In the genomic region with DNA sequence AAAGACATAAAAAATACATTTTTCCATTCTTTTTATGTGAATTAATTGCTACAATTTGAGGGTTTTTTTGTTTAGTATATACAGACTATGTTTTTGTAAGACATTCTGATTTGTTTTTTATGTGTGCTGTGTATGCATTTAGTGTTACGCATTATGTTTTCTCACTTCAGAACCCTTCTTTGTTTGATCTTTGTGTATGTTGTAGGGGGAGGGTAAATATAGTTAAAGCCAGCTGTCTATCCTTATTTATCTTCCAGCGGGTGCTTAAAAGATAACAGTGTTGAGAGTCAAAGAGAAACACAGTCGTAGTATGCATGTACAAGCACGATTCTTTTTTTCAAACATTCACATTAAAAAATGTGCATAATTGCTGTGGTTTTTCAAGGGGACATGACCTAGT, we compare ENCODE assay signal across 1 cellular context.
TF ChIP-seq lines count a peak whose summit lies in the region.

No MANE protein-coding gene starts in this region.

TF ChIP-seq in HepG2, 621 proteins besides CTCF, POLR2A, EP300 and RAD21 (continued from another document and continues in another):
- TF ChIP-seq, protein P1, sequence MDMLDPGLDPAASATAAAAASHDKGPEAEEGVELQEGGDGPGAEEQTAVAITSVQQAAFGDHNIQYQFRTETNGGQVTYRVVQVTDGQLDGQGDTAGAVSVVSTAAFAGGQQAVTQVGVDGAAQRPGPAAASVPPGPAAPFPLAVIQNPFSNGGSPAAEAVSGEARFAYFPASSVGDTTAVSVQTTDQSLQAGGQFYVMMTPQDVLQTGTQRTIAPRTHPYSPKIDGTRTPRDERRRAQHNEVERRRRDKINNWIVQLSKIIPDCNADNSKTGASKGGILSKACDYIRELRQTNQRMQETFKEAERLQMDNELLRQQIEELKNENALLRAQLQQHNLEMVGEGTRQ (IDR thresholded peaks at IDR 0.05; ENCODE audit: low read depth, low read length): no peak
- TF ChIP-seq, protein P1 (CRISPR knock-in tag; IDR thresholded peaks at IDR 0.05; ENCODE audit: borderline replicate concordance): no peak
- TF ChIP-seq NFRKB (IDR thresholded peaks at IDR 0.05) (no peak), ZNF75D (CRISPR knock-in tag; IDR thresholded peaks at IDR 0.05; ENCODE audit: borderline replicate concordance) (no peak), PRPF4 (IDR thresholded peaks at IDR 0.05; ENCODE audit: low read depth, low read length, poor library complexity, severe bottlenecking) (no peak), ZNF136 (CRISPR knock-in tag; IDR thresholded peaks at IDR 0.05; ENCODE audit: low read depth) (no peak), MAFG (CRISPR knock-in tag; IDR thresholded peaks at IDR 0.05) (no peak), ZNF34 (CRISPR knock-in tag; IDR thresholded peaks at IDR 0.05; ENCODE audit: borderline replicate concordance) (no peak), ZNF280B (CRISPR knock-in tag; IDR thresholded peaks at IDR 0.05; ENCODE audit: borderline replicate concordance) (no peak), ZNF225 (CRISPR knock-in tag; IDR thresholded peaks at IDR 0.05) (no peak), ZKSCAN1 (IDR thresholded peaks at IDR 0.05; ENCODE audit: low read length) (no peak), SP5 (CRISPR knock-in tag; IDR thresholded peaks at IDR 0.05; ENCODE audit: borderline replicate concordance, low read depth) (0 out of 2 replicates have a peak, but pooled peaks have one; percentile 21), ZC3H13 (CRISPR knock-in tag; IDR thresholded peaks at IDR 0.05) (no peak), ZBTB26 (CRISPR knock-in tag; IDR thresholded peaks at IDR 0.05; ENCODE audit: borderline replicate concordance) (no peak), ZNF563 (CRISPR knock-in tag; IDR thresholded peaks at IDR 0.05) (no peak), MXD4 (CRISPR knock-in tag; IDR thresholded peaks at IDR 0.05) (no peak), TOE1 (CRISPR knock-in tag; IDR thresholded peaks at IDR 0.05) (no peak), RAD51 (IDR thresholded peaks at IDR 0.05; ENCODE audit: borderline replicate concordance) (no peak), ZFP36 (IDR thresholded peaks at IDR 0.05; ENCODE audit: borderline replicate concordance, low read depth, low read length, partially characterized antibody) (no peak), ZNF432 (CRISPR knock-in tag; IDR thresholded peaks at IDR 0.05; ENCODE audit: borderline replicate concordance) (no peak), PITX1 (CRISPR knock-in tag; IDR thresholded peaks at IDR 0.05) (peak; percentile 35; the same call in 1 of the 2 replicates), HOXA3 (CRISPR knock-in tag; IDR thresholded peaks at IDR 0.05) (no peak), ZNF543 (CRISPR knock-in tag; IDR thresholded peaks at IDR 0.05) (no peak), MYPOP (CRISPR knock-in tag; IDR thresholded peaks at IDR 0.05) (no peak), KDM5B (CRISPR knock-in tag; IDR thresholded peaks at IDR 0.05; ENCODE audit: borderline replicate concordance) (no peak), ZGPAT (CRISPR knock-in tag; IDR thresholded peaks at IDR 0.05) (peak; percentile 58), HDAC1 (CRISPR knock-in tag; IDR thresholded peaks at IDR 0.05) (0 out of 2 replicates have a peak, but pooled peaks have one; percentile 41), NFKBIZ (CRISPR knock-in tag; IDR thresholded peaks at IDR 0.05) (no peak)
- TF ChIP-seq, protein P2, sequence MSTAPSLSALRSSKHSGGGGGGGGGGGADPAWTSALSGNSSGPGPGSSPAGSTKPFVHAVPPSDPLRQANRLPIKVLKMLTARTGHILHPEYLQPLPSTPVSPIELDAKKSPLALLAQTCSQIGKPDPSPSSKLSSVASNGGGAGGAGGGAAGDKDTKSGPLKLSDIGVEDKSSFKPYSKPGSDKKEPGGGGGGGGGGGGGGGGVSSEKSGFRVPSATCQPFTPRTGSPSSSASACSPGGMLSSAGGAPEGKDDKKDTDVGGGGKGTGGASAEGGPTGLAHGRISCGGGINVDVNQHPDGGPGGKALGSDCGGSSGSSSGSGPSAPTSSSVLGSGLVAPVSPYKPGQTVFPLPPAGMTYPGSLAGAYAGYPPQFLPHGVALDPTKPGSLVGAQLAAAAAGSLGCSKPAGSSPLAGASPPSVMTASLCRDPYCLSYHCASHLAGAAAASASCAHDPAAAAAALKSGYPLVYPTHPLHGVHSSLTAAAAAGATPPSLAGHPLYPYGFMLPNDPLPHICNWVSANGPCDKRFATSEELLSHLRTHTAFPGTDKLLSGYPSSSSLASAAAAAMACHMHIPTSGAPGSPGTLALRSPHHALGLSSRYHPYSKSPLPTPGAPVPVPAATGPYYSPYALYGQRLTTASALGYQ (CRISPR knock-in tag; IDR thresholded peaks at IDR 0.05): peak; percentile 90; the same call in 1 of the 2 replicates
- TF ChIP-seq, protein P3, sequence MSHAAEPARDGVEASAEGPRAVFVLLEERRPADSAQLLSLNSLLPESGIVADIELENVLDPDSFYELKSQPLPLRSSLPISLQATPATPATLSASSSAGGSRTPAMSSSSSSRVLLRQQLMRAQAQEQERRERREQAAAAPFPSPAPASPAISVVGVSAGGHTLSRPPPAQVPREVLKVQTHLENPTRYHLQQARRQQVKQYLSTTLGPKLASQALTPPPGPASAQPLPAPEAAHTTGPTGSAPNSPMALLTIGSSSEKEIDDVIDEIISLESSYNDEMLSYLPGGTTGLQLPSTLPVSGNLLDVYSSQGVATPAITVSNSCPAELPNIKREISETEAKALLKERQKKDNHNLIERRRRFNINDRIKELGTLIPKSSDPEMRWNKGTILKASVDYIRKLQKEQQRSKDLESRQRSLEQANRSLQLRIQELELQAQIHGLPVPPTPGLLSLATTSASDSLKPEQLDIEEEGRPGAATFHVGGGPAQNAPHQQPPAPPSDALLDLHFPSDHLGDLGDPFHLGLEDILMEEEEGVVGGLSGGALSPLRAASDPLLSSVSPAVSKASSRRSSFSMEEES (CRISPR knock-in tag; IDR thresholded peaks at IDR 0.05): no peak
- TF ChIP-seq, protein P4, sequence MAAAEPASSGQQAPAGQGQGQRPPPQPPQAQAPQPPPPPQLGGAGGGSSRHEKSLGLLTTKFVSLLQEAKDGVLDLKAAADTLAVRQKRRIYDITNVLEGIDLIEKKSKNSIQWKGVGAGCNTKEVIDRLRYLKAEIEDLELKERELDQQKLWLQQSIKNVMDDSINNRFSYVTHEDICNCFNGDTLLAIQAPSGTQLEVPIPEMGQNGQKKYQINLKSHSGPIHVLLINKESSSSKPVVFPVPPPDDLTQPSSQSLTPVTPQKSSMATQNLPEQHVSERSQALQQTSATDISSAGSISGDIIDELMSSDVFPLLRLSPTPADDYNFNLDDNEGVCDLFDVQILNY (CRISPR knock-in tag; conservative IDR thresholded peaks at IDR 0.05): no peak
- TF ChIP-seq, protein P5, sequence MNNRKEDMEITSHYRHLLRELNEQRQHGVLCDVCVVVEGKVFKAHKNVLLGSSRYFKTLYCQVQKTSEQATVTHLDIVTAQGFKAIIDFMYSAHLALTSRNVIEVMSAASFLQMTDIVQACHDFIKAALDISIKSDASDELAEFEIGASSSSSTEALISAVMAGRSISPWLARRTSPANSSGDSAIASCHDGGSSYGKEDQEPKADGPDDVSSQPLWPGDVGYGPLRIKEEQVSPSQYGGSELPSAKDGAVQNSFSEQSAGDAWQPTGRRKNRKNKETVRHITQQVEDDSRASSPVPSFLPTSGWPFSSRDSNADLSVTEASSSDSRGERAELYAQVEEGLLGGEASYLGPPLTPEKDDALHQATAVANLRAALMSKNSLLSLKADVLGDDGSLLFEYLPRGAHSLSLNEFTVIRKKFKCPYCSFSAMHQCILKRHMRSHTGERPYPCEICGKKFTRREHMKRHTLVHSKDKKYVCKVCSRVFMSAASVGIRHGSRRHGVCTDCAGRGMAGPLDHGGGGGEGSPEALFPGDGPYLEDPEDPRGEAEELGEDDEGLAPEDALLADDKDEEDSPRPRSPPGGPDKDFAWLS (CRISPR knock-in tag; IDR thresholded peaks at IDR 0.05; ENCODE audit: borderline replicate concordance): no peak
- TF ChIP-seq, protein P6, sequence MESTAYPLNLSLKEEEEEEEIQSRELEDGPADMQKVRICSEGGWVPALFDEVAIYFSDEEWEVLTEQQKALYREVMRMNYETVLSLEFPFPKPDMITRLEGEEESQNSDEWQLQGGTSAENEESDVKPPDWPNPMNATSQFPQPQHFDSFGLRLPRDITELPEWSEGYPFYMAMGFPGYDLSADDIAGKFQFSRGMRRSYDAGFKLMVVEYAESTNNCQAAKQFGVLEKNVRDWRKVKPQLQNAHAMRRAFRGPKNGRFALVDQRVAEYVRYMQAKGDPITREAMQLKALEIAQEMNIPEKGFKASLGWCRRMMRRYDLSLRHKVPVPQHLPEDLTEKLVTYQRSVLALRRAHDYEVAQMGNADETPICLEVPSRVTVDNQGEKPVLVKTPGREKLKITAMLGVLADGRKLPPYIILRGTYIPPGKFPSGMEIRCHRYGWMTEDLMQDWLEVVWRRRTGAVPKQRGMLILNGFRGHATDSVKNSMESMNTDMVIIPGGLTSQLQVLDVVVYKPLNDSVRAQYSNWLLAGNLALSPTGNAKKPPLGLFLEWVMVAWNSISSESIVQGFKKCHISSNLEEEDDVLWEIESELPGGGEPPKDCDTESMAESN (CRISPR knock-in tag; conservative IDR thresholded peaks at IDR 0.05): no peak
- TF ChIP-seq, protein P7, sequence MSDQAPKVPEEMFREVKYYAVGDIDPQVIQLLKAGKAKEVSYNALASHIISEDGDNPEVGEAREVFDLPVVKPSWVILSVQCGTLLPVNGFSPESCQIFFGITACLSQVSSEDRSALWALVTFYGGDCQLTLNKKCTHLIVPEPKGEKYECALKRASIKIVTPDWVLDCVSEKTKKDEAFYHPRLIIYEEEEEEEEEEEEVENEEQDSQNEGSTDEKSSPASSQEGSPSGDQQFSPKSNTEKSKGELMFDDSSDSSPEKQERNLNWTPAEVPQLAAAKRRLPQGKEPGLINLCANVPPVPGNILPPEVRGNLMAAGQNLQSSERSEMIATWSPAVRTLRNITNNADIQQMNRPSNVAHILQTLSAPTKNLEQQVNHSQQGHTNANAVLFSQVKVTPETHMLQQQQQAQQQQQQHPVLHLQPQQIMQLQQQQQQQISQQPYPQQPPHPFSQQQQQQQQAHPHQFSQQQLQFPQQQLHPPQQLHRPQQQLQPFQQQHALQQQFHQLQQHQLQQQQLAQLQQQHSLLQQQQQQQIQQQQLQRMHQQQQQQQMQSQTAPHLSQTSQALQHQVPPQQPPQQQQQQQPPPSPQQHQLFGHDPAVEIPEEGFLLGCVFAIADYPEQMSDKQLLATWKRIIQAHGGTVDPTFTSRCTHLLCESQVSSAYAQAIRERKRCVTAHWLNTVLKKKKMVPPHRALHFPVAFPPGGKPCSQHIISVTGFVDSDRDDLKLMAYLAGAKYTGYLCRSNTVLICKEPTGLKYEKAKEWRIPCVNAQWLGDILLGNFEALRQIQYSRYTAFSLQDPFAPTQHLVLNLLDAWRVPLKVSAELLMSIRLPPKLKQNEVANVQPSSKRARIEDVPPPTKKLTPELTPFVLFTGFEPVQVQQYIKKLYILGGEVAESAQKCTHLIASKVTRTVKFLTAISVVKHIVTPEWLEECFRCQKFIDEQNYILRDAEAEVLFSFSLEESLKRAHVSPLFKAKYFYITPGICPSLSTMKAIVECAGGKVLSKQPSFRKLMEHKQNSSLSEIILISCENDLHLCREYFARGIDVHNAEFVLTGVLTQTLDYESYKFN (CRISPR knock-in tag; conservative IDR thresholded peaks at IDR 0.05): peak; percentile 66
